In genomic region chr11:110433393-110434333, GRCh38 we compare ENCODE assay signal across 8 cellular contexts. TPM values are rescaled to one million over a fixed set of nuclear protein-coding genes. Genes with fewer than 3 reads are reported as not detected.
DNase-seq lines count a peak whose midpoint lies in the region; ATAC-seq, FAIRE-seq and TF ChIP-seq lines count a peak whose summit lies in the region.

No MANE protein-coding gene starts in this region.

- H3K27ac ChIP-seq in hepatocyte (peak overlapping the region; percentile 28), transverse colon (no peak overlapping the region)

- peaks cover 40% of the 10 kb centered on the region for H4K20me1 ChIP-seq in hepatocyte (ENCODE audit: insufficient read depth, poor library complexity, severe bottlenecking)

- H3K27me3 ChIP-seq in hepatocyte (no peaks in the 10 kb centered on the region), transverse colon (no peaks in the 10 kb centered on the region)

- H3K79me2 ChIP-seq in hepatocyte, result peaks cover 79% of the 10 kb centered on the region

- H2AFZ ChIP-seq in hepatocyte, result no peak overlapping the region

- H3K9me2 ChIP-seq in hepatocyte (replicated peaks; ENCODE audit: insufficient read depth), result no peaks in the 10 kb centered on the region

- H3K9me3 ChIP-seq in hepatocyte (ENCODE audit: low read depth) (no peaks in the 10 kb centered on the region), transverse colon (no peaks in the 10 kb centered on the region)

- no peak for TF ChIP-seq POLR2A in transverse colon (IDR thresholded peaks at IDR 0.05)

- in situ Hi-C loops in transverse colon (cut with MboI; ENCODE audit: low pct_ligation_motif_present in 1 of 4, low pct_unique_long_range_greater_than_20kb in 1 of 4, low sequenced_read_pairs in 3 of 4), result loop anchor here in 2 of 4 donors (10.0 to 25.0 kb wide), 2 partner anchors 229 to 804 kb away; partner anchors contain the start of gene POU2AF2 (in 1 of the 2)

- DNase-seq in DMS53 treated with DMSO at 0.1 percent for 48 hours (lab: John Stamatoyannopoulos, UW; ENCODE audit: unreplicated experiment) (peak; percentile 29), KG1 (lab: John Stamatoyannopoulos, UW) (peak; percentile 24), hepatocyte (ENCODE audit: low spot score) (no peak), transverse colon (no peak), sciatic nerve (ENCODE audit: low spot score) (no peak)

- no peak for TF ChIP-seq EP300 in transverse colon (IDR thresholded peaks at IDR 0.05; ENCODE audit: low read depth)

- peaks cover 19% of the 10 kb centered on the region for H3K4me1 ChIP-seq in hepatocyte (ENCODE audit: insufficient read depth)
- H3K4me1 ChIP-seq in transverse colon, result peaks cover 18 to 50% (median 29%) of the 10 kb centered on the region in 4 donors

- H3K36me3 ChIP-seq in hepatocyte (replicated peaks; ENCODE audit: insufficient read depth, low read depth) (no peaks in the 10 kb centered on the region), transverse colon (peaks cover 0 to 3% (median 0%) of the 10 kb centered on the region in 4 donors)

- peak; percentile 59 for TF ChIP-seq CTCF in hepatocyte (IDR thresholded peaks at IDR 0.05; ENCODE audit: poor library complexity)
- TF ChIP-seq CTCF in transverse colon (IDR thresholded peaks at IDR 0.05), result peak; percentile 57 to 72 (median 61)

- FAIRE-seq in TTC549 (lab: Jason Lieb, UNC), result peak; percentile 63

- 64% methylated on average over 5 of the region's 5 CpGs for WGBS in hepatocyte (ENCODE audit: low lambda C conversion rate, missing lambda C conversion rate)
- 55 to 63% methylated on average over 5 of the region's 5 CpGs for WGBS in transverse colon (ENCODE audit: low coverage in 1 of 2), 2 donors

- peak overlapping the region; percentile 95 for H3K4me2 ChIP-seq in hepatocyte

- no peak overlapping the region for H3K4me3 ChIP-seq in hepatocyte
- no peak overlapping the region for H3K4me3 ChIP-seq in transverse colon

- no peak for ATAC-seq in GM18519 (IDR thresholded peaks at IDR 0.05; ENCODE audit: low FRiP score, unreplicated experiment)
- no peak for ATAC-seq in GM18858 (IDR thresholded peaks at IDR 0.05; ENCODE audit: unreplicated experiment)
- ATAC-seq in sciatic nerve, result no peak

- intact Hi-C loops in transverse colon (cut with DNase I; ENCODE audit: low total_unique reads) (no loop called here), sciatic nerve (cut with DNase I) (loop anchor here (10.0 kb wide), 1 partner anchor 229 kb away; no protein-coding TSS in a partner anchor)

RNA-seq across cellular contexts. Expression of gene FDX1, which starts 3.9 kb away (rescaled TPM):
- total RNA-seq in hepatocyte (41.6 and 45.4 TPM in 2 replicates), transverse colon (10 to 100 TPM; 25.4 to 28.9 (median 26.8) TPM), sciatic nerve (10.5 TPM)
- polyA plus RNA-seq in hepatocyte, result 28.2 and 42.5 TPM in 2 replicates

Comparison
In these comparisons a context has a peak if more than half of its experiments do, and no peak if none do; other contexts are left out.
1. DNase-seq: peak in DMS53 treated with DMSO at 0.1 percent for 48 hours (single experiment) and KG1 (single experiment); none in hepatocyte (single experiment), transverse colon (single experiment) and sciatic nerve (single experiment).